In the genomic region with DNA sequence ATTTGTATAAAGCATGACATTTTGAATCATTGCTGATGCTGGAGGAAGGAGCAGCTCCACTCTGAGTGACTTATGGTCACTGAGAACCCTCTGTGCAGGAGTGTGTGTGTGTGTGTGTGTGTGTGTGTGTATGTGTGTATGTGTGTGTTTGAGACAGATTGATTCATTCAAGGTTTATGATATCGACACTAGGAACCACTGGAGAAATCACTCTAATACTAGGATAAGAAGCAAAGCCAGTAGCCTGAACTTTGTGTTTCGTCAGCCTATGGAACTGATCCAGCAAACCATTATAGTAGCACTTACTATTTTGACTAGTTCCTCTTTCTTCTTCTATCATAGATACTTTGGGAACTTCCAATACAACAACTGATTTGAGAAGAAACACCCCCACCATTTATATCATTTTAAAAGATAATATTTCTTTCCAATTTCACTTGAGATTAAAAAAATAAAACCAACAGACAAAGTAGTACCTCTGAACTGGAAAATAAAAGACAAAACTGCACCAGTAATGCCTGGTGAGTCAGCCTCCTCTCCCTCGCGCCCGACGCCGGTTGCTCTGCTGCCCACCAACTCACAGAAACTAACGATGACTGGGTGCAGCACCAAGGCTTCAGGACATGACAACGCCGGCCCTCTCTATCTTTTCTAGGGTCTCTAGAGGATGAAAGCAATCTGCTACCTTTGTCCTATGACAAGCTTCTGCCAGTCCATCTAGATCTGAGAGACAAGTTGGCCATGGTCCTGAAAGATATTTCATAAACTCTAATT, we compare ENCODE assay signal across 11 cellular contexts. TPM values are rescaled to one million over a fixed set of nuclear protein-coding genes. Genes with fewer than 3 reads are reported as not detected.
A peak's percentile ranks its signal among the peaks of the same experiment; 100 is the strongest.
DNase-seq lines count a peak whose midpoint lies in the region; ATAC-seq and TF ChIP-seq lines count a peak whose summit lies in the region.
"Had no signal": no experiment of that assay in that cellular context is flagged by ENCODE, and none has a peak within 500 bp of the region (broad histone marks: within the 10 kb centered on the region; RNA-seq: fewer than 3 reads in every experiment).

No MANE protein-coding gene starts in this region.

- H3K27ac ChIP-seq in KOPT-K1 (ENCODE audit: low read depth, low read length, poor library complexity, severe bottlenecking) (peak overlapping the region; percentile 100), osteoblast (ENCODE audit: low read depth, low read length) (no peak overlapping the region)
- H3K27ac ChIP-seq: HL-60 had no signal

- H3K4me1 ChIP-seq in osteoblast (ENCODE audit: insufficient read depth, low read length): no peaks in the 10 kb centered on the region

- intact Hi-C loops in activated B cell treated with CpG ODN at 0.5 μM for 24 hours (cut with micrococcal nuclease): loop anchor here (2.0 to 10.0 kb wide), 2 partner anchors 21 to 1611 kb away; partner anchors contain the start of gene SLAMF1

- peaks cover 87% of the 10 kb centered on the region for H3K36me3 Mint-ChIP-seq in activated B cell treated with CpG ODN at 0.5 μM for 24 hours (ENCODE audit: low read depth)

- H4K20me1 ChIP-seq in osteoblast (ENCODE audit: insufficient read depth, low read length): no peaks in the 10 kb centered on the region

- H3K4me3 Mint-ChIP-seq in activated B cell treated with CpG ODN at 0.5 μM for 24 hours: peak overlapping the region; percentile 76

- CTCF ChIA-PET in activated B cell treated with CpG ODN at 0.5 μM for 24 hours (lab: Charles Lee): interaction anchor here (0.8 to 1.4 kb wide), 3 partner anchors 50 to 75 kb away, joined by 3 to 5 read pairs (median 3); no protein-coding TSS in a partner anchor

- DNase-seq in activated B cell treated with CpG ODN at 0.5 μM for 24 hours: no peak
- peak; percentile 39 for DNase-seq in amniotic epithelial cell (ENCODE audit: low read depth)
- peak; percentile 80 for DNase-seq in stimulated activated CD8-positive, alpha-beta memory T cell treated with anti-CD3 and anti-CD28 coated beads, Interleukin-4, amount 100 ng/mL, for 48 hours
- DNase-seq in osteoblast (ENCODE audit: insufficient read length, low spot score, missing footprints): no peak
- DNase-seq in LoVo (ENCODE audit: low spot score): no peak
- no peak for DNase-seq in NCI-H187 (lab: John Stamatoyannopoulos, UW)
- no peak for DNase-seq in HCEC 1CT

- no peak for TF ChIP-seq CTCF in activated B cell treated with CpG ODN at 0.5 μM for 24 hours (IDR thresholded peaks at IDR 0.05)
- TF ChIP-seq CTCF in osteoblast (IDR thresholded peaks at IDR 0.05; ENCODE audit: extremely low read depth, low read depth, low read length): no peak

- no peaks in the 10 kb centered on the region for H3K9me3 ChIP-seq in KOPT-K1 (ENCODE audit: insufficient read depth, low read length, poor library complexity, severe bottlenecking)
- H3K9me3 ChIP-seq in osteoblast (ENCODE audit: low read depth, low read length): no peaks in the 10 kb centered on the region

- H3K27ac Mint-ChIP-seq in activated B cell treated with CpG ODN at 0.5 μM for 24 hours: peak overlapping the region; percentile 83

- H3K4me2 ChIP-seq in osteoblast (ENCODE audit: insufficient read depth, low read length): no peak overlapping the region

- POLR2A ChIA-PET in activated B cell treated with CpG ODN at 0.5 μM for 24 hours (lab: Charles Lee): interaction anchor here (0.7 to 10.1 kb wide), 4 partner anchors 14 to 413 kb away, joined by 3 to 60 read pairs (median 6); partner anchors contain the start of gene TSTD1

- no peaks in the 10 kb centered on the region for H3K79me2 ChIP-seq in osteoblast (ENCODE audit: insufficient read depth, low read length)

- H3K36me3 ChIP-seq in KOPT-K1 (ENCODE audit: insufficient read depth, low read length) (no peaks in the 10 kb centered on the region), osteoblast (ENCODE audit: insufficient read depth, low read length) (no peaks in the 10 kb centered on the region)

- H3K27me3 ChIP-seq in osteoblast (ENCODE audit: insufficient read depth, low read length): no peaks in the 10 kb centered on the region

- H3K4me1 Mint-ChIP-seq in activated B cell treated with CpG ODN at 0.5 μM for 24 hours: peaks cover 99% of the 10 kb centered on the region

- H3K4me3 ChIP-seq in osteoblast (ENCODE audit: insufficient read depth, low read length): no peak overlapping the region

- H3K27me3 Mint-ChIP-seq in activated B cell treated with CpG ODN at 0.5 μM for 24 hours: no peaks in the 10 kb centered on the region

- no peak overlapping the region for H2AFZ ChIP-seq in osteoblast (ENCODE audit: low read length)

- no peaks in the 10 kb centered on the region for H3K9me3 Mint-ChIP-seq in activated B cell treated with CpG ODN at 0.5 μM for 24 hours

- peak; percentile 18 for ATAC-seq in activated B cell treated with CpG ODN at 0.5 μM for 24 hours (ENCODE audit: low read depth)

RNA-seq across cellular contexts. Expression of gene SLAMF1, which starts 20.9 kb away (rescaled TPM):
- 85.7 and 91.7 TPM in 2 replicates for total RNA-seq in activated B cell treated with CpG ODN at 0.5 μM for 24 hours
- not detected in 2 replicates for total RNA-seq in osteoblast
- total RNA-seq: G401, renal cortical epithelial cell had no signal

RNA-seq across cellular contexts. Expression of gene CD84, which starts 46.6 kb away (rescaled TPM):
- total RNA-seq in activated B cell treated with CpG ODN at 0.5 μM for 24 hours: 57.5 and 65.5 TPM in 2 replicates
- 0.29 and 0.36 TPM in 2 replicates for total RNA-seq in osteoblast
- total RNA-seq: G401, renal cortical epithelial cell had no signal

Comparison
In these comparisons a context has a peak if more than half of its experiments do, and no peak if none do; other contexts are left out.
1. DNase-seq: peak in amniotic epithelial cell (single experiment) and stimulated activated CD8-positive, alpha-beta memory T cell treated with anti-CD3 and anti-CD28 coated beads, Interleukin-4, amount 100 ng/mL, for 48 hours (single experiment); none in activated B cell treated with CpG ODN at 0.5 μM for 24 hours (single experiment), osteoblast (single experiment), LoVo (single experiment), NCI-H187 (0 of 2) and HCEC 1CT (single experiment).
2. RNA of gene SLAMF1, which starts 20.9 kb away (total RNA-seq): 85.7 to 91.7 TPM in activated B cell treated with CpG ODN at 0.5 μM for 24 hours; not detected in osteoblast; every median in the first group is over 10 times any median in the second.
3. RNA of gene CD84, which starts 46.6 kb away (total RNA-seq): 57.5 to 65.5 TPM in activated B cell treated with CpG ODN at 0.5 μM for 24 hours; 0.29 to 0.36 TPM in osteoblast; every median in the first group is over 10 times any median in the second.